ENCODE assay signal across 9 cellular contexts in the genomic region with DNA sequence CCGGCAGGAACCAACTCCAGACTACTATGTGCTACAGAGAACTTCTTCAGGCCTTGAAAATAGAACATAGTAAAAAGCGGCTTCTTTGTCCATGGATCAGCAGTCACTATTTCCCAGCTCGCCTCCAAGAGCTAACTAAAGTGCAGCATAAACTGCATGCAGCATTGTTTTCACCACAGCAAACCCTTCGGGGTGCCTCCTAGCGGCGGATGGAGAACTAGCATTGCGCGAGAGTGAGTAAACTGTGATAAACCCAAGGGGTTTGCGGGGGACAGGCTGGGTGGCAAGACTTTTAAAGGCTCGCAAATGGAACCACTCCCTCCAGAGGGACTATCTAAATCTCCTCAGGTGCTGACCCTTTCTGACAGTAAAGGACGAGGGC. TPM values are rescaled to one million over a fixed set of nuclear protein-coding genes. Genes with fewer than 3 reads are reported as not detected.
DNase-seq lines count a peak whose midpoint lies in the region; ATAC-seq, FAIRE-seq and TF ChIP-seq lines count a peak whose summit lies in the region.
"Had no signal": no experiment of that assay in that cellular context is flagged by ENCODE, and none has a peak within 500 bp of the region (broad histone marks: within the 10 kb centered on the region; RNA-seq: fewer than 3 reads in every experiment).

No MANE protein-coding gene starts in this region.

- no peak overlapping the region for H3K27ac Mint-ChIP-seq in Caco-2 (ENCODE audit: unreplicated experiment)

- H3K4me1 ChIP-seq in DOHH2 (ENCODE audit: control insufficient read depth, low read length) (no peaks in the 10 kb centered on the region), HUES6 (ENCODE audit: control insufficient read depth, insufficient read depth, low read length) (0 out of 2 replicates have a peak, but pooled peaks cover 2% of the 10 kb centered on the region), GM12878 (ENCODE audit: control insufficient read depth, insufficient read depth, low read length) (no peaks in the 10 kb centered on the region), Caco-2 (no peaks in the 10 kb centered on the region), Peyer's patch (no peaks in the 10 kb centered on the region)
- H3K4me1 ChIP-seq: pancreas had no signal

- H3K9ac ChIP-seq in HUES6 (ENCODE audit: low read length) (peak overlapping the region; percentile 69), GM12878 (ENCODE audit: control insufficient read depth, insufficient read depth, low read length) (no peak overlapping the region)

- no peak for DNase-seq in GM12878 (ENCODE audit: low read depth, low spot score)
- DNase-seq in kidney glomerular epithelial cell (lab: John Stamatoyannopoulos, UW), result peak; percentile 3
- peak; percentile 46 for DNase-seq in superior temporal gyrus (ENCODE audit: extremely low spot score)
- no peak for DNase-seq in NCI-H2081 treated with DMSO at 0.1 percent for 48 hours (lab: John Stamatoyannopoulos, UW)
- DNase-seq in Caco-2, result no peak
- no peak for DNase-seq in Peyer's patch
- DNase-seq: pancreas had no signal

- H3K9me2 ChIP-seq in DOHH2 (replicated peaks; ENCODE audit: control insufficient read depth, low read length), result no peaks in the 10 kb centered on the region

- H2AFZ ChIP-seq in GM12878 (ENCODE audit: control insufficient read depth, low read depth, low read length), result no peak overlapping the region

- H3K9me3 ChIP-seq in DOHH2 (ENCODE audit: control insufficient read depth, insufficient read depth, low read length) (peaks cover 4% of the 10 kb centered on the region; the same call in 1 of the 2 replicates), HUES6 (ENCODE audit: control insufficient read depth, insufficient read depth, low read depth, low read length) (no peaks in the 10 kb centered on the region), GM12878 (replicated peaks; ENCODE audit: control insufficient read depth, insufficient read depth, low read length) (no peaks in the 10 kb centered on the region), Caco-2 (no peaks in the 10 kb centered on the region), Peyer's patch (no peaks in the 10 kb centered on the region)
- H3K9me3 ChIP-seq: pancreas had no signal

- SMC1A ChIA-PET in GM12878 (lab: Charles Lee; ENCODE audit: uncharacterized antibody, unreplicated experiment), result no interaction called here

- peak; percentile 50; the same call in 1 of the 3 replicates for ATAC-seq in GM12878

- CTCF ChIA-PET in GM12878 (lab: Yijun Ruan, JAX) (interaction anchor here (1.3 kb wide), 1 partner anchor 9 kb away, joined by 3 read pairs; no protein-coding TSS in a partner anchor), Caco-2 (lab: Charles Lee) (no interaction called here)

- H3K27ac ChIP-seq in DOHH2 (ENCODE audit: low read depth, low read length), result no peak overlapping the region
- H3K27ac ChIP-seq in HUES6 (ENCODE audit: low read depth, low read length), result no peak overlapping the region
- H3K27ac ChIP-seq in GM12878 (ENCODE audit: control insufficient read depth, insufficient read depth), result no peak overlapping the region
- H3K27ac ChIP-seq in Peyer's patch, result no peak overlapping the region
- H3K27ac ChIP-seq: pancreas had no signal

- H3K4me3 ChIP-seq in DOHH2 (ENCODE audit: low read length) (no peak overlapping the region), HUES6 (ENCODE audit: low read depth, low read length) (peak overlapping the region; percentile 81), GM12878 (no peak overlapping the region), Caco-2 (ENCODE audit: low read depth, low read length) (no peak overlapping the region), Peyer's patch (peak overlapping the region in 1 of 4 donors; percentile 28)
- H3K4me3 ChIP-seq: pancreas had no signal

- RAD21 ChIA-PET in GM12878 (lab: Charles Lee; ENCODE audit: unreplicated experiment), result no interaction called here

- H3K36me3 Mint-ChIP-seq in Caco-2 (ENCODE audit: insufficient read depth, unreplicated experiment), result no peaks in the 10 kb centered on the region

- H4K20me1 ChIP-seq in DOHH2 (ENCODE audit: control insufficient read depth, insufficient read depth, low read depth, low read length) (no peaks in the 10 kb centered on the region), GM12878 (ENCODE audit: control insufficient read depth, insufficient read depth) (no peaks in the 10 kb centered on the region)

- TF ChIP-seq POLR2A in GM12878 (IDR thresholded peaks at IDR 0.05; ENCODE audit: low read depth, low read length), result no peak
- TF ChIP-seq POLR2A in Peyer's patch (IDR thresholded peaks at IDR 0.05), result no peak

- intact Hi-C loops in GM12878 (cut with micrococcal nuclease; ENCODE audit: unreplicated experiment), result loop anchor here (5.0 kb wide), 1 partner anchor 357 kb away; no protein-coding TSS in a partner anchor
- intact Hi-C loops in Caco-2 (cut with micrococcal nuclease; ENCODE audit: unreplicated experiment), result no loop called here

- TF ChIP-seq EP300 in GM12878 (IDR thresholded peaks at IDR 0.05; ENCODE audit: borderline replicate concordance in 1 of 2, control insufficient read depth in 1 of 2, low read depth in 2 of 2, low read length in 2 of 2), result no peak

- H3K27me3 ChIP-seq in DOHH2 (ENCODE audit: control insufficient read depth, low read length) (no peaks in the 10 kb centered on the region), HUES6 (ENCODE audit: control insufficient read depth, insufficient read depth, low read length) (peaks cover 25% of the 10 kb centered on the region), GM12878 (replicated peaks in 1 of 2; ENCODE audit: control insufficient read depth in 2 of 2, insufficient read depth in 2 of 2, low read length in 1 of 2) (peaks cover 0 to 4% of the 10 kb centered on the region in 2 experiments; a peak in 2 of 4 replicates), Caco-2 (replicated peaks; ENCODE audit: control insufficient read depth, insufficient read depth, low read length) (no peaks in the 10 kb centered on the region), Peyer's patch (peaks cover 0 to 4% of the 10 kb centered on the region in 2 donors)

- no peaks in the 10 kb centered on the region for H3F3A ChIP-seq in DOHH2 (ENCODE audit: control insufficient read depth, insufficient read depth)

- POLR2A ChIA-PET in GM12878 (lab: Charles Lee) (no interaction called here), Caco-2 (lab: Charles Lee) (no interaction called here)

- BruUV-seq in GM12878 (replicated peaks; lab: Mats Ljungman, UMichigan), result no TSS peak
- BruUV-seq in Caco-2 (replicated peaks; lab: Mats Ljungman, UMichigan), result no TSS peak

- 15% methylated on average over 11 of the region's 11 CpGs for WGBS in GM12878 (ENCODE audit: insufficient coverage, insufficient replicate concordance, low lambda C conversion rate, missing lambda C conversion rate)

- H3K79me2 ChIP-seq in DOHH2 (ENCODE audit: control insufficient read depth, low read length) (no peaks in the 10 kb centered on the region), GM12878 (ENCODE audit: control insufficient read depth, insufficient read depth, low read length) (no peaks in the 10 kb centered on the region)

- TF ChIP-seq RAD21 in GM12878 (IDR thresholded peaks at IDR 0.05; ENCODE audit: insufficient read depth, low read depth, low read length), result peak; percentile 17; the same call in 1 of the 2 replicates

- no peak for FAIRE-seq in GM12878 (lab: Jason Lieb, UNC)
- FAIRE-seq: pancreas had no signal

- TF ChIP-seq CTCF in DOHH2 (IDR thresholded peaks at IDR 0.05; ENCODE audit: low read depth, low read length, poor library complexity, severe bottlenecking) (peak; percentile 28), GM12878 (IDR thresholded peaks at IDR 0.05 in 2 of 3, conservative IDR thresholded peaks at IDR 0.05 in 1 of 3; ENCODE audit: control insufficient read depth in 2 of 3, extremely low read depth in 1 of 3, insufficient read depth in 1 of 3, low read depth in 3 of 3, low read length in 3 of 3) (peak; percentile 25 to 45 (median 30); a peak in 5 of 6 replicates), Caco-2 (IDR thresholded peaks at IDR 0.05; ENCODE audit: insufficient read depth in 1 of 2, low read depth in 1 of 2, low read length in 1 of 2, severe bottlenecking in 1 of 2, unreplicated experiment in 1 of 2) (no peak), Peyer's patch (IDR thresholded peaks at IDR 0.05) (peak in 1 of 6 experiments; percentile 5)

- H3K9me3 Mint-ChIP-seq in Caco-2 (ENCODE audit: unreplicated experiment), result no peaks in the 10 kb centered on the region

- H3K27me3 Mint-ChIP-seq in Caco-2 (ENCODE audit: insufficient read depth, unreplicated experiment), result no peaks in the 10 kb centered on the region

- no peaks in the 10 kb centered on the region for H3K36me3 ChIP-seq in DOHH2 (ENCODE audit: control insufficient read depth, low read length)
- no peaks in the 10 kb centered on the region for H3K36me3 ChIP-seq in HUES6 (ENCODE audit: control insufficient read depth, insufficient read depth, low read length)
- no peaks in the 10 kb centered on the region for H3K36me3 ChIP-seq in GM12878 (ENCODE audit: control insufficient read depth in 2 of 2, insufficient read depth in 2 of 2, low read length in 1 of 2)
- no peaks in the 10 kb centered on the region for H3K36me3 ChIP-seq in Caco-2 (ENCODE audit: control insufficient read depth, insufficient read depth, low read length)
- no peaks in the 10 kb centered on the region for H3K36me3 ChIP-seq in Peyer's patch
- H3K36me3 ChIP-seq: pancreas had no signal

- no peak overlapping the region for H3K4me3 Mint-ChIP-seq in Caco-2 (ENCODE audit: unreplicated experiment)

- H3K4me1 Mint-ChIP-seq in Caco-2 (ENCODE audit: low read depth, unreplicated experiment), result no peaks in the 10 kb centered on the region

- H3K4me2 ChIP-seq in DOHH2 (ENCODE audit: low read length), result no peak overlapping the region
- no peak overlapping the region for H3K4me2 ChIP-seq in GM12878 (ENCODE audit: control insufficient read depth, insufficient read depth)

- in situ Hi-C loops in GM12878 (cut with MboI), result no loop called here

RNA-seq across cellular contexts. Expression of gene SGCG, which starts 21.6 kb away (rescaled TPM):
- not detected in 2 replicates for total RNA-seq in GM12878 (2013; cell fraction: nucleolus; rRNA removed)
- total RNA-seq in GM12878 (2014; rRNA removed), result not detected in 2 replicates
- not detected in 2 replicates for total RNA-seq in GM12878 (2014; rRNA removed; fragmentation: Illumina TruSeq; extraction: Trizol)
- total RNA-seq in GM12878 (2021), result not detected in 2 replicates
- not detected for polyA plus RNA-seq in GM12878 (2011; ENCODE audit: low read depth)
- polyA plus RNA-seq in GM12878 (2011; rRNA removed), result not detected in 2 replicates
- not detected in 2 replicates for polyA plus RNA-seq in GM12878 (2011; cell fraction: cytosol; rRNA removed)
- polyA plus RNA-seq in GM12878 (2011; cell fraction: nucleus; rRNA removed), result not detected in 2 replicates
- not detected in 2 replicates for polyA plus RNA-seq in GM12878 (2012)
- not detected in 2 replicates for polyA plus RNA-seq in GM12878 (2014; fragmentation: Illumina TruSeq; extraction: Trizol)
- not detected for polyA plus RNA-seq in GM12878 (2014; fragmentation: Nextera tagmentation; extraction: Ambion mirVana)
- polyA plus RNA-seq in GM12878 (2014; rRNA removed), result not detected in 2 replicates
- polyA plus RNA-seq in GM12878 (2016; fragmentation: Nextera tagmentation; extraction: Ambion mirVana), result not detected
- not detected in 2 replicates for polyA minus RNA-seq in GM12878 (2011; rRNA and poly(A)+ RNA removed)
- polyA minus RNA-seq in GM12878 (2011; cell fraction: cytosol; rRNA and poly(A)+ RNA removed), result not detected in 2 replicates
- not detected in 2 replicates for polyA minus RNA-seq in GM12878 (2011; cell fraction: nucleus; rRNA and poly(A)+ RNA removed)
- not detected in 2 replicates for total RNA-seq in Caco-2 (2022)
- total RNA-seq in Peyer's patch, result 1 to 10 TPM in 1 of 4 donors, not detected in 3; 2.5 TPM
- polyA plus RNA-seq: pancreas had no signal

Comparison
In these comparisons a context has a peak if more than half of its experiments do, and no peak if none do; other contexts are left out.
1. CTCF ChIP-seq: peak in DOHH2 (single experiment) and GM12878 (3 of 3); none in Caco-2 (0 of 2).
2. DNase-seq: peak in kidney glomerular epithelial cell (single experiment) and superior temporal gyrus (single experiment); none in GM12878 (single experiment), NCI-H2081 treated with DMSO at 0.1 percent for 48 hours (single experiment), Caco-2 (0 of 2) and Peyer's patch (0 of 3).